In the genomic region with DNA sequence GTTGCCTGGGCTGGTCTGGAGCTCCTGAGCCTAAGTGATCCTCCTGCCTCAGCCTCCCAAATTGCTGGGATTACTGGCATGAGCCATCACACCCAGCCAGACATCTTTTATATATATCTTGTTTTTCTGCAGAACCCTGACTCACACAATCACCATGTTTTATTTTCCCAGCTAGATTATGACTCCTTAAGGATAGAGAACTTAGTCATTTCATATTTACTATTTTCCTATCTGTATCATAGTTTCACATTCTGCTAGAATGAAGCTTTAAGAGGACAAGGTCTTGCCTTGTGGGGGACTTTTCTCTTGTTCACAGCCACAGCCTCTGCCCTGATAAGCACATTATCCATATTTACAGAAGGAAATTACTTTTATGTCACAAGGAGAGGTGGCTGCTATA, we compare ENCODE assay signal across 20 cellular contexts.
DNase-seq lines count a peak whose midpoint lies in the region; ATAC-seq and TF ChIP-seq lines count a peak whose summit lies in the region.
"Had no signal": no experiment of that assay in that cellular context is flagged by ENCODE, and none has a peak within 500 bp of the region (broad histone marks: within the 10 kb centered on the region; RNA-seq: fewer than 3 reads in every experiment).

No MANE protein-coding gene starts in this region.

- no peak overlapping the region for H3K4me3 ChIP-seq in GM23248
- no peak overlapping the region for H3K4me3 ChIP-seq in brain microvascular endothelial cell (ENCODE audit: low read depth, low read length)
- H3K4me3 ChIP-seq: neural progenitor cell, upper lobe of left lung had no signal

- ATAC-seq in HG02840 (IDR thresholded peaks at IDR 0.05; ENCODE audit: low FRiP score, unreplicated experiment) (no peak), left lobe of liver (no peak)

- no peak for DNase-seq in activated CD4-positive, alpha-beta T cell treated with anti-CD3 and anti-CD28 coated beads, Interleukin-2, amount 10 ng/mL, durations not matched to agents 24 days and 14 days
- no peak for DNase-seq in activated CD4-positive, alpha-beta T cell treated with anti-CD3 and anti-CD28 coated beads, Interleukin-2, amount 50 U/mL, for 1 hour
- peak; percentile 81 for DNase-seq in GM23248
- peak; percentile 41 for DNase-seq in brain microvascular endothelial cell
- peak; percentile 24 for DNase-seq in kidney glomerular epithelial cell (lab: John Stamatoyannopoulos, UW)
- no peak for DNase-seq in left lobe of liver (ENCODE audit: low spot score)
- DNase-seq in G401 (ENCODE audit: low spot score): no peak
- DNase-seq: CD4-positive, alpha-beta T cell; DMS79 treated with DMSO at 0.1 percent for 48 hours; hypothalamus; NCI-H187; NCI-H446; NK-92 treated with Interleukin-12 subunit alpha and Interleukin-12 subunit beta, amount 100 ng/mL, for 24 hours; RPMI8226; stimulated activated CD4-positive, alpha-beta T cell treated with anti-CD3 and anti-CD28 coated beads, Interleukin-12 subunit alpha, Interleukin-12 subunit beta, amount 100 ng/mL, for 4 hours; stimulated activated naive CD4-positive, alpha-beta T cell treated with Interleukin-2 at 50 U/mL for 16 hours; upper lobe of left lung had no signal

- peaks cover 12% of the 10 kb centered on the region for H3F3A ChIP-seq in GM23248 (ENCODE audit: insufficient read depth)

- no peak for TF ChIP-seq CTCF in brain microvascular endothelial cell (IDR thresholded peaks at IDR 0.05; ENCODE audit: low read depth, low read length, missing control alignments)

- no peaks in the 10 kb centered on the region for H3K27me3 Mint-ChIP-seq in activated CD4-positive, alpha-beta T cell treated with anti-CD3 and anti-CD28 coated beads, Interleukin-2, amount 10 ng/mL, durations not matched to agents 24 days and 14 days
- H3K27me3 Mint-ChIP-seq: CD4-positive, alpha-beta T cell had no signal

- H4K20me1 ChIP-seq in GM23248 (ENCODE audit: insufficient read depth): no peaks in the 10 kb centered on the region

- no peak overlapping the region for H3K4me3 Mint-ChIP-seq in activated CD4-positive, alpha-beta T cell treated with anti-CD3 and anti-CD28 coated beads, Interleukin-2, amount 10 ng/mL, durations not matched to agents 24 days and 14 days
- H3K4me3 Mint-ChIP-seq: CD4-positive, alpha-beta T cell; neural progenitor cell had no signal

- no peaks in the 10 kb centered on the region for H3K9me3 ChIP-seq in GM23248 (ENCODE audit: low read depth)
- H3K9me3 ChIP-seq: upper lobe of left lung had no signal

- H3K79me2 ChIP-seq in GM23248 (ENCODE audit: insufficient read depth): no peaks in the 10 kb centered on the region

- no peak overlapping the region for H2AFZ ChIP-seq in GM23248
- H2AFZ ChIP-seq: neural progenitor cell had no signal

- H3K36me3 Mint-ChIP-seq in activated CD4-positive, alpha-beta T cell treated with anti-CD3 and anti-CD28 coated beads, Interleukin-2, amount 10 ng/mL, durations not matched to agents 24 days and 14 days (ENCODE audit: low read depth): peaks cover 5% of the 10 kb centered on the region
- H3K36me3 Mint-ChIP-seq: neural progenitor cell had no signal

- H3K9me2 ChIP-seq in GM23248 (ENCODE audit: insufficient read depth): no peaks in the 10 kb centered on the region

- H3K4me2 ChIP-seq in GM23248 (ENCODE audit: unreplicated experiment): peak overlapping the region; percentile 0
- H3K4me2 ChIP-seq: neural progenitor cell had no signal

- in situ Hi-C loops in GM23248 (cut with MboI): no loop called here
- in situ Hi-C loops in brain microvascular endothelial cell (cut with HindIII; ENCODE audit: low pct_ligation_motif_present, low sequenced_read_pairs): no loop called here
- in situ Hi-C loops in G401 (cut with HindIII; ENCODE audit: low sequenced_read_pairs): no loop called here

- intact Hi-C loops in activated CD4-positive, alpha-beta T cell treated with anti-CD3 and anti-CD28 coated beads, Interleukin-2, amount 10 ng/mL, durations not matched to agents 24 days and 14 days (cut with micrococcal nuclease): no loop called here

- H3K27ac ChIP-seq in GM23248: peak overlapping the region; percentile 51
- no peak overlapping the region for H3K27ac ChIP-seq in brain microvascular endothelial cell
- H3K27ac ChIP-seq: neural progenitor cell, upper lobe of left lung, VCaP had no signal

- H3K9ac ChIP-seq in GM23248: no peak overlapping the region; the same call in 1 of the 2 replicates
- H3K9ac ChIP-seq: neural progenitor cell had no signal

- peak overlapping the region; percentile 73 for H3K27ac Mint-ChIP-seq in activated CD4-positive, alpha-beta T cell treated with anti-CD3 and anti-CD28 coated beads, Interleukin-2, amount 10 ng/mL, durations not matched to agents 24 days and 14 days
- H3K27ac Mint-ChIP-seq: CD4-positive, alpha-beta T cell; neural progenitor cell had no signal

- no peaks in the 10 kb centered on the region for H3K27me3 ChIP-seq in GM23248 (replicated peaks; ENCODE audit: insufficient read depth)
- H3K27me3 ChIP-seq in brain microvascular endothelial cell (replicated peaks): no peaks in the 10 kb centered on the region
- H3K27me3 ChIP-seq: neural progenitor cell, upper lobe of left lung had no signal

- peaks cover 35% of the 10 kb centered on the region for H3K4me1 ChIP-seq in GM23248 (ENCODE audit: insufficient read depth)

- H3K4me1 Mint-ChIP-seq in activated CD4-positive, alpha-beta T cell treated with anti-CD3 and anti-CD28 coated beads, Interleukin-2, amount 10 ng/mL, durations not matched to agents 24 days and 14 days: peaks cover 11% of the 10 kb centered on the region

- H3K9me3 Mint-ChIP-seq in activated CD4-positive, alpha-beta T cell treated with anti-CD3 and anti-CD28 coated beads, Interleukin-2, amount 10 ng/mL, durations not matched to agents 24 days and 14 days: peaks cover 4% of the 10 kb centered on the region
- H3K9me3 Mint-ChIP-seq: CD4-positive, alpha-beta T cell; neural progenitor cell had no signal

- H3K36me3 ChIP-seq in GM23248 (ENCODE audit: low read depth) (no peaks in the 10 kb centered on the region), brain microvascular endothelial cell (replicated peaks) (no peaks in the 10 kb centered on the region)
- H3K36me3 ChIP-seq: neural progenitor cell, upper lobe of left lung had no signal

Comparison
In these comparisons a context has a peak if more than half of its experiments do, and no peak if none do; other contexts are left out.
1. DNase-seq: peak in GM23248 (single experiment), brain microvascular endothelial cell (single experiment) and kidney glomerular epithelial cell (single experiment); none in activated CD4-positive, alpha-beta T cell treated with anti-CD3 and anti-CD28 coated beads, Interleukin-2, amount 10 ng/mL, durations not matched to agents 24 days and 14 days (single experiment), activated CD4-positive, alpha-beta T cell treated with anti-CD3 and anti-CD28 coated beads, Interleukin-2, amount 50 U/mL, for 1 hour (single experiment), left lobe of liver (single experiment) and G401 (single experiment).